ENCODE assay signal across 8 cellular contexts in the genomic region with DNA sequence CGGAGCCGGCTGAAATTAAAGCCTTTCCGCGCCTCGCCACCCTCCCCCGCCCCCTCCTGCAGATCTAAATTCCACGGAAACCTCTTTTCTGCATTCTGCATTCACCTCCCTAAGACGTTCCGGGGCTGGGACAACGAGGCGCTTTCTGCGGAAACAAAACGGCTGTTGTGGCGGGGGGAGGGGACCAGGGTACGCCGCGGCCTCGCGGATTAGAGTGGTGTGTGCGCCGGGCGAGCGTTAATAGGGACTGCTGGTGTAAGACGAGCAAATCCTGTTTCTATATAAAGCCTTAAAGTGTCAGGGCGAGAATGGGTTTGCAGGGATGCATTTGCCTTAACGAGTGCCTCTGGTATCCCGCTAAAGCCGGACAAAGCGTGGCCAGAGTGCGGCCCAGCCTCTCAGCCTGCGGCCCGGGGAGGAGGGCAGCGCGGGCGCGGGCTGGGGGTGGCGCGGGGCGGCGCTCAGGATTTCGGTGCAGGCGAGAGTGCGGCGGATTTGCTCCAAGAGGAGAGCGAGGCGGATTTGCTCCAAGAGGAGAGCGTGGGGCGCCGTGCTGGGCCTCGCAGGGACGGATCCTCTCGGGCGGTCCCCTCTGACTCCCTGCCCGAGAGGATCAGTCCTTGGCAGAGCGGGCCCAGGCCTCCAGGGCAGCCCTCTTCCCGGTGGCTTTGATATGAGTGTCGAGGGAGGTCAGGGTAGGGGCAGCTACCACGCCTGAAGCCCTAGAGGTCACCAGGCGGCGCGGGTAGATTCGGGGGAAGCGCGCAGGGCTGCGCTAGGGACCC. TPM values are rescaled to one million over a fixed set of nuclear protein-coding genes. Genes with fewer than 3 reads are reported as not detected.
DNase-seq lines count a peak whose midpoint lies in the region; ATAC-seq and FAIRE-seq lines count a peak whose summit lies in the region.

No MANE protein-coding gene starts in this region.

- no peak overlapping the region for H3K27ac ChIP-seq in trophoblast cell (ENCODE audit: low read depth, low read length)

- H3K18ac ChIP-seq in trophoblast cell (ENCODE audit: low read length) = peak overlapping the region; percentile 7

- H4K91ac ChIP-seq in trophoblast cell (ENCODE audit: low read depth, low read length) = peak overlapping the region; percentile 58

- peaks cover 13% of the 10 kb centered on the region for H3K4me1 Mint-ChIP-seq in activated naive CD8-positive, alpha-beta T cell (ENCODE audit: low read depth)

- intact Hi-C loops in left cardiac atrium (cut with DNase I) = loop anchor here (5.0 kb wide), 1 partner anchor 82 kb away; no protein-coding TSS in a partner anchor

- no peak overlapping the region for H4K12ac ChIP-seq in trophoblast cell (ENCODE audit: low read depth, low read length)

- no peak overlapping the region for H3K23ac ChIP-seq in trophoblast cell (ENCODE audit: low read length)

- no peak overlapping the region for H2BK5ac ChIP-seq in trophoblast cell (ENCODE audit: low read depth, low read length, poor library complexity)

- no peak overlapping the region for H3K4ac ChIP-seq in trophoblast cell (ENCODE audit: low read depth, low read length)

- peaks cover 6% of the 10 kb centered on the region for H3K9me3 ChIP-seq in trophoblast cell (ENCODE audit: insufficient read depth, low read depth, low read length)

- H3K79me1 ChIP-seq in trophoblast cell (ENCODE audit: low read length) = peaks cover 32% of the 10 kb centered on the region

- peak overlapping the region; percentile 85 for H3K4me3 Mint-ChIP-seq in activated naive CD8-positive, alpha-beta T cell

- H3K4me1 ChIP-seq in trophoblast cell (ENCODE audit: control insufficient read depth in 1 of 2, insufficient read depth in 2 of 2, low read length in 2 of 2) = peaks cover 11 to 28% of the 10 kb centered on the region in 2 experiments

- H3K36me3 ChIP-seq in trophoblast cell (ENCODE audit: control insufficient read depth in 1 of 2, insufficient read depth in 2 of 2, low read length in 2 of 2) = no peaks in the 10 kb centered on the region

- peak overlapping the region; percentile 77 for H3K4me3 ChIP-seq in trophoblast cell (ENCODE audit: low read depth, low read length)

- H3K9me3 Mint-ChIP-seq in activated naive CD8-positive, alpha-beta T cell (ENCODE audit: low read depth) = no peaks in the 10 kb centered on the region

- ATAC-seq in left cardiac atrium = peak; percentile 16 to 17

- H3K14ac ChIP-seq in trophoblast cell (ENCODE audit: low read length) = peak overlapping the region; percentile 24

- H2AFZ ChIP-seq in trophoblast cell (ENCODE audit: insufficient read depth, low read length, poor library complexity) = peak overlapping the region; percentile 50

- DNase-seq in stimulated activated CD4-positive, alpha-beta T cell treated with anti-CD3 and anti-CD28 coated beads, Interleukin-15, amount 100 ng/mL, for 24 hours = peak; percentile 42
- DNase-seq in stimulated activated CD4-positive, alpha-beta T cell treated with anti-CD3 and anti-CD28 coated beads, Interleukin-4, amount 100 ng/mL, for 1 hour = no peak
- DNase-seq in left cardiac atrium = no peak
- DNase-seq in trophoblast cell = no peak
- no peak for DNase-seq in SHP77 treated with DMSO at 0.1 percent for 48 hours (lab: John Stamatoyannopoulos, UW)
- no peak for DNase-seq in RCC 7860 (ENCODE audit: low spot score)
- DNase-seq in activated CD8-positive, alpha-beta memory T cell treated with anti-CD3 and anti-CD28 coated beads, Interleukin-2, amount 50 U/mL, for 48 hours = no peak

- H2BK120ac ChIP-seq in trophoblast cell (ENCODE audit: insufficient read depth, low read length, poor library complexity) = peak overlapping the region; percentile 26

- H2BK12ac ChIP-seq in trophoblast cell (ENCODE audit: low read length) = no peak overlapping the region

- peaks cover 17% of the 10 kb centered on the region for H3K27me3 ChIP-seq in trophoblast cell (ENCODE audit: insufficient read depth, low read length)

- H3K4me2 ChIP-seq in trophoblast cell (ENCODE audit: low read length) = peak overlapping the region; percentile 82

- H3K36me3 Mint-ChIP-seq in activated naive CD8-positive, alpha-beta T cell = no peaks in the 10 kb centered on the region

- no CpG with 5 or more reads among the region's 65 CpGs for WGBS in trophoblast cell (ENCODE audit: extremely low coverage, insufficient coverage, insufficient read length)

- FAIRE-seq in RCC 7860 (lab: Jason Lieb, UNC) = no peak

- peak overlapping the region; percentile 28 for H3K9ac ChIP-seq in trophoblast cell (ENCODE audit: low read length)

- no peak overlapping the region for H3K27ac Mint-ChIP-seq in activated naive CD8-positive, alpha-beta T cell

- no peak overlapping the region for H2AK5ac ChIP-seq in trophoblast cell (ENCODE audit: low read length)

- H3K27me3 Mint-ChIP-seq in activated naive CD8-positive, alpha-beta T cell = peaks cover 17% of the 10 kb centered on the region

- H4K8ac ChIP-seq in trophoblast cell (ENCODE audit: low read depth, low read length) = peak overlapping the region; percentile 11

- peaks cover 15% of the 10 kb centered on the region for H3K79me2 ChIP-seq in trophoblast cell (ENCODE audit: control insufficient read depth, insufficient read depth, low read length, poor library complexity)

RNA-seq across cellular contexts. Expression of gene BAHCC1, which starts 5.1 kb away (rescaled TPM):
- 1 to 10 TPM; 8.3 to 9.9 TPM for total RNA-seq in left cardiac atrium
- polyA plus RNA-seq in trophoblast cell (2013) = 2.8 and 3.1 TPM in 2 replicates
